Comparison of ENCODE assay signal across 28 cellular contexts in genomic region chr4:54189140-54189539, GRCh38.
DNase-seq lines count a peak whose midpoint lies in the region; ATAC-seq and TF ChIP-seq lines count a peak whose summit lies in the region.
"Had no signal": no experiment of that assay in that cellular context is flagged by ENCODE, and none has a peak within 500 bp of the region (broad histone marks: within the 10 kb centered on the region; RNA-seq: fewer than 3 reads in every experiment).

No MANE protein-coding gene starts in this region.

- H3K4me3 ChIP-seq in AG10803 (ENCODE audit: low read length), result no peak overlapping the region
- H3K4me3 ChIP-seq in cardiac fibroblast (replicated peaks in 1 of 2; ENCODE audit: low read depth in 2 of 2, low read length in 2 of 2), result no peak overlapping the region
- H3K4me3 ChIP-seq: SJCRH30, suprapubic skin, upper lobe of left lung had no signal

- ATAC-seq in HG03108 (IDR thresholded peaks at IDR 0.05; ENCODE audit: unreplicated experiment), result no peak
- no peak for ATAC-seq in GM19324 (IDR thresholded peaks at IDR 0.05; ENCODE audit: low FRiP score, unreplicated experiment)
- ATAC-seq: left colon; natural killer cell treated with Interleukin-12 subunit alpha and Interleukin-12 subunit beta and Interleukin-15 and Interleukin-18, amount 100 ng/mL, for 72 hours; stimulated activated effector memory CD8-positive, alpha-beta T cell treated with anti-CD3 and anti-CD28 coated beads, Interleukin-12 subunit alpha, Interleukin-12 subunit beta, amount 100 ng/mL, for 72 hours; T-cell had no signal

- TF ChIP-seq CTCF in AG10803 (conservative IDR thresholded peaks at IDR 0.05; ENCODE audit: low read length) (no peak), cardiac fibroblast (IDR thresholded peaks at IDR 0.05; ENCODE audit: low read depth, low read length) (no peak)

- DNase-seq in AG10803 (ENCODE audit: low read depth), result peak; percentile 61
- DNase-seq in MV-4-11 (lab: John Stamatoyannopoulos, UW), result peak; percentile 66
- DNase-seq in cardiac fibroblast (ENCODE audit: low read depth in 2 of 2), result peak; percentile 22 to 68
- peak; percentile 75 for DNase-seq in iris pigment epithelial cell (ENCODE audit: low read depth)
- no peak for DNase-seq in NOMO-1 treated with dmso at 0.1 percent for 144 hours (lab: John Stamatoyannopoulos, UW; ENCODE audit: unreplicated experiment)
- no peak for DNase-seq in stimulated activated naive CD4-positive, alpha-beta T cell treated with Interleukin-2 at 50 U/mL for 16 hours (lab: John Stamatoyannopoulos, UW)
- DNase-seq: activated CD4-positive, alpha-beta T cell treated with anti-CD3 and anti-CD28 coated beads, Interleukin-2, amount 10 ng/mL, durations not matched to agents 24 days and 14 days; activated CD8-positive, alpha-beta memory T cell treated with anti-CD3 and anti-CD28 coated beads for 24 hours; activated effector memory CD4-positive, alpha-beta T cell treated with anti-CD3 and anti-CD28 coated beads, Interleukin-2, amount 50 U/mL, for 16 hours; aorta; caudate nucleus; CD4-positive, alpha-beta memory T cell; erythroblast; GOT3; hippocampal formation; left colon; NCI-H1092 treated with DMSO at 0.1 percent for 48 hours; NCI-H1694 treated with DMSO at 0.1 percent for 48 hours; NCI-H446 treated with DMSO at 0.1 percent for 48 hours; NCI-H82; SJCRH30; T-cell; upper lobe of left lung had no signal

Comparison
In these comparisons a context has a peak if more than half of its experiments do, and no peak if none do; other contexts are left out.
1. DNase-seq: peak in AG10803 (single experiment), MV-4-11 (single experiment), cardiac fibroblast (2 of 2) and iris pigment epithelial cell (single experiment); none in NOMO-1 treated with dmso at 0.1 percent for 144 hours (single experiment) and stimulated activated naive CD4-positive, alpha-beta T cell treated with Interleukin-2 at 50 U/mL for 16 hours (single experiment).